2 cellular contexts compared by ENCODE assay signal in genomic region chr1:115654663-115655306, GRCh38.
A peak's percentile ranks its signal among the peaks of the same experiment; 100 is the strongest.
TF ChIP-seq lines count a peak whose summit lies in the region.

No MANE protein-coding gene starts in this region.

TF ChIP-seq in SK-N-SH, 30 proteins besides CTCF, POLR2A, EP300 and RAD21:
- TF ChIP-seq TCF12 (IDR thresholded peaks at IDR 0.05) (no peak), PBX3 (IDR thresholded peaks at IDR 0.05) (peak; percentile 50; the same call in 1 of the 2 replicates)

TF ChIP-seq in HEK293T, 16 proteins besides CTCF, POLR2A, EP300 and RAD21:
- TF ChIP-seq ELF4 (IDR thresholded peaks at IDR 0.05) (no peak), LEF1 (IDR thresholded peaks at IDR 0.05; ENCODE audit: borderline replicate concordance) (no peak), FOXA1 (IDR thresholded peaks at IDR 0.05) (no peak), SUZ12 (IDR thresholded peaks at IDR 0.05) (no peak), FOXK2 (IDR thresholded peaks at IDR 0.05) (no peak)
